ENCODE assay signal across 22 cellular contexts in genomic region chr22:40958329-40958728, GRCh38.
"Had no signal": no experiment of that assay in that cellular context is flagged by ENCODE, and none has a peak within 500 bp of the region (broad histone marks: within the 10 kb centered on the region; RNA-seq: fewer than 3 reads in every experiment).

No MANE protein-coding gene starts in this region.

- ATAC-seq: activated naive CD8-positive, alpha-beta T cell treated with anti-CD3 and anti-CD28 coated beads, Interleukin-2, amount 50 U/mL, for 24 hours; gastrocnemius medialis; lower lobe of right lung; naive thymus-derived CD4-positive, alpha-beta T cell had no signal

- H3K4me3 ChIP-seq: coronary artery, esophagus squamous epithelium, gastrocnemius medialis, heart right ventricle, lower lobe of right lung, thoracic aorta, vagina had no signal

- DNase-seq: activated CD4-positive, CD25-positive, alpha-beta regulatory T cell treated with anti-CD3 and anti-CD28 coated beads, Interleukin-2, amount 50 U/mL, for 72 hours; activated naive CD4-positive, alpha-beta T cell; activated naive CD8-positive, alpha-beta T cell treated with anti-CD3 and anti-CD28 coated beads, Interleukin-2, amount 50 U/mL, for 24 hours; cerebellar nuclear complex; endodermal cell; esophagus squamous epithelium; gastrocnemius medialis; heart right ventricle; mesendoderm; naive thymus-derived CD4-positive, alpha-beta T cell; stimulated activated CD4-positive, alpha-beta T cell treated with anti-CD3 and anti-CD28 coated beads, Interleukin-2, amount 100 ng/mL, for 48 hours; stimulated activated CD8-positive, alpha-beta memory T cell treated with anti-CD3 and anti-CD28 coated beads, Interleukin-4, amount 100 ng/mL, for 48 hours; stimulated activated naive CD4-positive, alpha-beta T cell; WERI-Rb-1 had no signal

- H3K9me3 Mint-ChIP-seq: activated naive CD8-positive, alpha-beta T cell treated with anti-CD3 and anti-CD28 coated beads, Interleukin-2, amount 50 U/mL, for 24 hours; activated T-helper 2 cell treated with anti-CD3 and anti-CD28 coated beads, Interferon-gamma antibody, Interleukin-2, Interleukin-4, amounts not matched to agents 10 μg/mL and 5 μg/mL and 100 μg/mL, durations not matched to agents 14 hours and 24 hours and 36 hours; endodermal cell; naive thymus-derived CD4-positive, alpha-beta T cell; T-helper 2 cell treated with Interferon-gamma antibody and Interleukin-4, amounts not matched to agents 5 μg/mL and 100 μg/mL, for 36 hours; type B pancreatic cell had no signal

- H3K27me3 Mint-ChIP-seq: activated naive CD8-positive, alpha-beta T cell treated with anti-CD3 and anti-CD28 coated beads, Interleukin-2, amount 50 U/mL, for 24 hours; naive thymus-derived CD4-positive, alpha-beta T cell; progenitor cell of endocrine pancreas; type B pancreatic cell had no signal

- H3K27ac Mint-ChIP-seq: activated naive CD8-positive, alpha-beta T cell treated with anti-CD3 and anti-CD28 coated beads, Interleukin-2, amount 50 U/mL, for 24 hours; activated T-helper 2 cell treated with anti-CD3 and anti-CD28 coated beads, Interferon-gamma antibody, Interleukin-2, Interleukin-4, amounts not matched to agents 10 μg/mL and 5 μg/mL and 100 μg/mL, durations not matched to agents 14 hours and 24 hours and 36 hours; endodermal cell; progenitor cell of endocrine pancreas; T-helper 2 cell treated with Interferon-gamma antibody and Interleukin-4, amounts not matched to agents 5 μg/mL and 100 μg/mL, for 36 hours; type B pancreatic cell had no signal

- H3K4me1 ChIP-seq: vagina had no signal

- H3K9me3 ChIP-seq: esophagus squamous epithelium, gastrocnemius medialis, heart right ventricle, lower lobe of right lung, thoracic aorta, vagina had no signal

- H3K4me3 Mint-ChIP-seq: activated naive CD8-positive, alpha-beta T cell treated with anti-CD3 and anti-CD28 coated beads, Interleukin-2, amount 50 U/mL, for 24 hours; endodermal cell; naive thymus-derived CD4-positive, alpha-beta T cell; T-helper 2 cell treated with Interferon-gamma antibody and Interleukin-4, amounts not matched to agents 5 μg/mL and 100 μg/mL, for 36 hours; type B pancreatic cell had no signal

- H3K27me3 ChIP-seq: esophagus squamous epithelium, gastrocnemius medialis, heart right ventricle, vagina had no signal

- H3K27ac ChIP-seq: coronary artery, esophagus squamous epithelium, gastrocnemius medialis, heart right ventricle, lower lobe of right lung, thoracic aorta, vagina, WERI-Rb-1 had no signal
